In genomic region chr1:158951956-158952355, GRCh38 we compare ENCODE assay signal across 12 cellular contexts. TPM values are rescaled to one million over a fixed set of nuclear protein-coding genes. Genes with fewer than 3 reads are reported as not detected.
DNase-seq lines count a peak whose midpoint lies in the region; ATAC-seq and TF ChIP-seq lines count a peak whose summit lies in the region.
"Had no signal": no experiment of that assay in that cellular context is flagged by ENCODE, and none has a peak within 500 bp of the region (broad histone marks: within the 10 kb centered on the region; RNA-seq: fewer than 3 reads in every experiment).

No MANE protein-coding gene starts in this region.

- no peak overlapping the region for H3K4me3 Mint-ChIP-seq in activated CD8-positive, alpha-beta T cell treated with anti-CD3 and anti-CD28 coated beads for 36 hours

- DNase-seq in GM10248 (ENCODE audit: extremely low spot score): peak; percentile 44
- DNase-seq in HT1080 (ENCODE audit: low read depth): peak; percentile 74
- no peak for DNase-seq in activated CD8-positive, alpha-beta T cell treated with anti-CD3 and anti-CD28 coated beads for 36 hours
- DNase-seq in NCI-H2107 (lab: John Stamatoyannopoulos, UW): no peak
- DNase-seq: lower lobe of right lung, sigmoid colon had no signal

- no peaks in the 10 kb centered on the region for H3K9me3 Mint-ChIP-seq in activated CD8-positive, alpha-beta T cell treated with anti-CD3 and anti-CD28 coated beads for 36 hours

- TF ChIP-seq CTCF in GM10248 (IDR thresholded peaks at IDR 0.05; ENCODE audit: control extremely low read depth, extremely low read depth, low read depth, missing control alignments) (no peak), SU-DHL-6 (IDR thresholded peaks at IDR 0.05; ENCODE audit: insufficient read depth, low read length, poor library complexity, severe bottlenecking) (no peak)
- TF ChIP-seq CTCF in activated CD8-positive, alpha-beta T cell treated with anti-CD3 and anti-CD28 coated beads for 36 hours (IDR thresholded peaks at IDR 0.05): no peak

- H2AFZ ChIP-seq in SU-DHL-6 (ENCODE audit: low read depth, low read length, severe bottlenecking): peak overlapping the region; percentile 63

- peaks cover 4% of the 10 kb centered on the region for H3K4me1 Mint-ChIP-seq in activated CD8-positive, alpha-beta T cell treated with anti-CD3 and anti-CD28 coated beads for 36 hours (ENCODE audit: low read depth)

- peaks cover 10% of the 10 kb centered on the region for H3K36me3 ChIP-seq in SU-DHL-6 (ENCODE audit: low read length)
- H3K36me3 ChIP-seq: lower lobe of right lung, sigmoid colon had no signal

- no peaks in the 10 kb centered on the region for H3K27me3 ChIP-seq in SU-DHL-6 (ENCODE audit: low read length)
- H3K27me3 ChIP-seq: sigmoid colon had no signal

- H3K36me3 Mint-ChIP-seq in activated CD8-positive, alpha-beta T cell treated with anti-CD3 and anti-CD28 coated beads for 36 hours (ENCODE audit: low read depth): peaks cover 30% of the 10 kb centered on the region

- peak overlapping the region; percentile 56 for H3K9ac ChIP-seq in SU-DHL-6 (ENCODE audit: low read length)

- ATAC-seq in GM21390 (IDR thresholded peaks at IDR 0.05; ENCODE audit: unreplicated experiment) (peak; percentile 85), GM18520 (IDR thresholded peaks at IDR 0.05; ENCODE audit: unreplicated experiment) (no peak), HG03439 (IDR thresholded peaks at IDR 0.05; ENCODE audit: unreplicated experiment) (no peak)
- no peak for ATAC-seq in activated CD8-positive, alpha-beta T cell treated with anti-CD3 and anti-CD28 coated beads for 36 hours
- ATAC-seq: lower lobe of right lung had no signal

- intact Hi-C loops in activated CD8-positive, alpha-beta T cell treated with anti-CD3 and anti-CD28 coated beads for 36 hours (cut with micrococcal nuclease): no loop called here

- H3K9me2 ChIP-seq in SU-DHL-6 (replicated peaks; ENCODE audit: insufficient read depth, low read length): no peaks in the 10 kb centered on the region

- no peaks in the 10 kb centered on the region for H3K9me3 ChIP-seq in SU-DHL-6 (ENCODE audit: insufficient read depth, low read length)
- H3K9me3 ChIP-seq: lower lobe of right lung, sigmoid colon had no signal

- no peak overlapping the region for H3K27ac Mint-ChIP-seq in activated CD8-positive, alpha-beta T cell treated with anti-CD3 and anti-CD28 coated beads for 36 hours

- CTCF ChIA-PET in GM10248 (lab: Yijun Ruan, JAX): no interaction called here
- CTCF ChIA-PET in activated CD8-positive, alpha-beta T cell treated with anti-CD3 and anti-CD28 coated beads for 36 hours (lab: Charles Lee): no interaction called here

- H3K27me3 Mint-ChIP-seq in activated CD8-positive, alpha-beta T cell treated with anti-CD3 and anti-CD28 coated beads for 36 hours: no peaks in the 10 kb centered on the region
- H3K27me3 Mint-ChIP-seq: CD4-positive, CD25-positive, alpha-beta regulatory T cell had no signal

- POLR2A ChIA-PET in GM10248 (lab: Yijun Ruan, JAX): no interaction called here
- POLR2A ChIA-PET in activated CD8-positive, alpha-beta T cell treated with anti-CD3 and anti-CD28 coated beads for 36 hours (lab: Charles Lee): no interaction called here

- peaks cover 16% of the 10 kb centered on the region for H3F3A ChIP-seq in SU-DHL-6 (ENCODE audit: insufficient read depth)

- H3K4me3 ChIP-seq in SU-DHL-6 (ENCODE audit: insufficient read depth, low read length, poor library complexity, severe bottlenecking): peak overlapping the region; percentile 54
- H3K4me3 ChIP-seq: lower lobe of right lung, sigmoid colon, SK-N-MC had no signal

- no peaks in the 10 kb centered on the region for H4K20me1 ChIP-seq in SU-DHL-6 (ENCODE audit: low read depth, low read length)

- H3K27ac ChIP-seq in SU-DHL-6 (ENCODE audit: low read depth, low read length): peak overlapping the region; percentile 99
- H3K27ac ChIP-seq: lower lobe of right lung, sigmoid colon, SK-N-MC had no signal

- peak overlapping the region; percentile 99 for H3K4me2 ChIP-seq in SU-DHL-6 (ENCODE audit: low read depth, low read length, poor library complexity, severe bottlenecking)

- no peaks in the 10 kb centered on the region for H3K79me2 ChIP-seq in SU-DHL-6 (ENCODE audit: insufficient read depth, low read length)

RNA-seq across cellular contexts. Expression of gene PYHIN1, which starts 20.6 kb away (rescaled TPM):
- total RNA-seq in HT1080 (2014; rRNA removed; shearing (Covaris generic)): 0.26 TPM in 1 of 2 replicates, not detected in the other
- polyA plus RNA-seq in HT1080 (2015; cell fraction: cytosol; rRNA removed): 0.07 TPM in 1 of 2 replicates, not detected in the other
- 0.09 TPM in 1 of 2 replicates, not detected in the other for polyA plus RNA-seq in HT1080 (2015; cell fraction: nucleus; rRNA removed)
- total RNA-seq in activated CD8-positive, alpha-beta T cell treated with anti-CD3 and anti-CD28 coated beads for 36 hours: 1 to 10 TPM; 7.0 to 8.5 TPM

RNA-seq across cellular contexts. Expression of gene IFI16, which starts 57.8 kb away (rescaled TPM):
- 34.3 and 36.3 TPM in 2 replicates for total RNA-seq in HT1080 (2014; rRNA removed; shearing (Covaris generic))
- 85.9 and 109 TPM in 2 replicates for polyA plus RNA-seq in HT1080 (2015; cell fraction: cytosol; rRNA removed)
- 198 and 201 TPM in 2 replicates for polyA plus RNA-seq in HT1080 (2015; cell fraction: nucleus; rRNA removed)
- 100 to 1,000 TPM; 190 to 199 TPM for total RNA-seq in activated CD8-positive, alpha-beta T cell treated with anti-CD3 and anti-CD28 coated beads for 36 hours

Comparison
In these comparisons a context has a peak if more than half of its experiments do, and no peak if none do; other contexts are left out.
1. DNase-seq: peak in GM10248 (single experiment) and HT1080 (single experiment); none in activated CD8-positive, alpha-beta T cell treated with anti-CD3 and anti-CD28 coated beads for 36 hours (single experiment) and NCI-H2107 (single experiment).